Comparison of ENCODE assay signal across 14 cellular contexts in the genomic region with DNA sequence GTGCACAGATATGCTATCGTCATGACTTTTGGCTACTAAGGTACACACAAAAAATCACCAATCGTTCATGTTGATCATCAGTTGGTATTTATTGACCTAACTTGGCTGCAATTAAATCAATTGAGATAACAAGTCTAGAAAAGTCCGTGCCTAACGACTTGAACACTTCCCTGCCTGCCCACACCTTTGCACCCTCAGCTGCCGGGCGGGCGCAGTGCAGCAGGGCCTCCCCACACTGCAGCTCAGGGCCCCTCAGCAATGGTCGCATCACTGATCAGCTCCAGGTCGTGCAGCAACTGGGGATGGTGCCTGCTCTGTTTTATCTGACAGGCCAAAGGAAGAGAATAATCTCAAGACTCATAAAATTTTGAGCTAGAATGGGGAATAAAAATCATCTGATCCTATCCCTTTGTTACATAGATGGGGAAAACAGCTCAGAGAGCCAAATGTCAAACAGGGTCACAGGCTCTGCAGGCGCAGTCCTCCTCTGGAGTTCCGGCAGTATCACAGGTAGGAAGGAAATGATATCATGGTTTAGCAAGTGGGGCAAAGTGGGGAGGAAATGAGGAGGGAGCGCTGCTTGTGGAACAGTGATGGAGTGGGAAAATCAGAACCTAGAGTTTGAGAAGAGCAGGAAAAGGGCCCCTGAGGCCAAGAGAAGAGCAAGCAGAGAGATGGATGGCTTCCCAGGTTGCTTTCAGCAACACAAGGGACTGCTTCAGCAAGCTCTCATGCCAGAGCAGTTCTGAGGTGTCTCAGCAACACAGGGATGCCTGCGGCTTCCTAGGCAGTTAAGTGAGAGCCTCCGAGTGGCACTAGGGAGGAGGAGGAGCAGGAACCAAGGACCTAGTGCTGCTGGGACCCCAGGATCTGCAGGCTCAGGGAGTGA. TPM values are rescaled to one million over a fixed set of nuclear protein-coding genes. Genes with fewer than 3 reads are reported as not detected.
DNase-seq lines count a peak whose midpoint lies in the region; ATAC-seq lines count a peak whose summit lies in the region.
"Had no signal": no experiment of that assay in that cellular context is flagged by ENCODE, and none has a peak within 500 bp of the region (broad histone marks: within the 10 kb centered on the region; RNA-seq: fewer than 3 reads in every experiment).

No MANE protein-coding gene starts in this region.

- H3K36me3 Mint-ChIP-seq in activated naive CD8-positive, alpha-beta T cell treated with anti-CD3 and anti-CD28 coated beads, Interleukin-2, amount 10 ng/mL, durations not matched to agents 7 days and 5 days = peaks cover 12% of the 10 kb centered on the region
- peaks cover 58% of the 10 kb centered on the region for H3K36me3 Mint-ChIP-seq in activated naive CD8-positive, alpha-beta T cell treated with anti-CD3 and anti-CD28 coated beads, Interleukin-2, amount 50 U/mL, for 24 hours (ENCODE audit: low read depth)
- H3K36me3 Mint-ChIP-seq in activated CD4-positive, alpha-beta memory T cell treated with anti-CD3 and anti-CD28 coated beads for 36 hours = peaks cover 36% of the 10 kb centered on the region

- H3K4me1 Mint-ChIP-seq in activated naive CD8-positive, alpha-beta T cell treated with anti-CD3 and anti-CD28 coated beads, Interleukin-2, amount 10 ng/mL, durations not matched to agents 7 days and 5 days = peaks cover 23% of the 10 kb centered on the region
- peaks cover 30% of the 10 kb centered on the region for H3K4me1 Mint-ChIP-seq in activated naive CD8-positive, alpha-beta T cell treated with anti-CD3 and anti-CD28 coated beads, Interleukin-2, amount 50 U/mL, for 24 hours
- H3K4me1 Mint-ChIP-seq in activated CD4-positive, alpha-beta memory T cell treated with anti-CD3 and anti-CD28 coated beads for 36 hours (ENCODE audit: low read depth) = peaks cover 24% of the 10 kb centered on the region

- no peaks in the 10 kb centered on the region for H3K9me3 Mint-ChIP-seq in activated naive CD8-positive, alpha-beta T cell treated with anti-CD3 and anti-CD28 coated beads, Interleukin-2, amount 10 ng/mL, durations not matched to agents 7 days and 5 days
- H3K9me3 Mint-ChIP-seq in activated naive CD8-positive, alpha-beta T cell treated with anti-CD3 and anti-CD28 coated beads, Interleukin-2, amount 50 U/mL, for 24 hours = no peaks in the 10 kb centered on the region
- no peaks in the 10 kb centered on the region for H3K9me3 Mint-ChIP-seq in activated CD4-positive, alpha-beta memory T cell treated with anti-CD3 and anti-CD28 coated beads for 36 hours
- H3K9me3 Mint-ChIP-seq: natural killer cell treated with Interleukin-12 subunit alpha and Interleukin-12 subunit beta and Interleukin-15 and Interleukin-18, amount 100 ng/mL, for 72 hours had no signal

- ATAC-seq in activated naive CD8-positive, alpha-beta T cell treated with anti-CD3 and anti-CD28 coated beads, Interleukin-2, amount 10 ng/mL, durations not matched to agents 7 days and 5 days (ENCODE audit: low read depth) = no peak
- ATAC-seq in activated naive CD8-positive, alpha-beta T cell treated with anti-CD3 and anti-CD28 coated beads, Interleukin-2, amount 50 U/mL, for 24 hours = no peak
- ATAC-seq in HG03442 (IDR thresholded peaks at IDR 0.05; ENCODE audit: unreplicated experiment) = no peak
- ATAC-seq: gastrocnemius medialis; natural killer cell treated with Interleukin-12 subunit alpha and Interleukin-12 subunit beta and Interleukin-15 and Interleukin-18, amount 100 ng/mL, for 72 hours had no signal

- POLR2A ChIA-PET in activated naive CD8-positive, alpha-beta T cell treated with anti-CD3 and anti-CD28 coated beads, Interleukin-2, amount 10 ng/mL, durations not matched to agents 7 days and 5 days (lab: Charles Lee) = no interaction called here
- POLR2A ChIA-PET in activated CD4-positive, alpha-beta memory T cell treated with anti-CD3 and anti-CD28 coated beads for 36 hours (lab: Charles Lee) = no interaction called here

- H3K4me3 Mint-ChIP-seq in activated naive CD8-positive, alpha-beta T cell treated with anti-CD3 and anti-CD28 coated beads, Interleukin-2, amount 10 ng/mL, durations not matched to agents 7 days and 5 days = no peak overlapping the region
- no peak overlapping the region for H3K4me3 Mint-ChIP-seq in activated naive CD8-positive, alpha-beta T cell treated with anti-CD3 and anti-CD28 coated beads, Interleukin-2, amount 50 U/mL, for 24 hours
- no peak overlapping the region for H3K4me3 Mint-ChIP-seq in activated CD4-positive, alpha-beta memory T cell treated with anti-CD3 and anti-CD28 coated beads for 36 hours
- H3K4me3 Mint-ChIP-seq: natural killer cell treated with Interleukin-12 subunit alpha and Interleukin-12 subunit beta and Interleukin-15 and Interleukin-18, amount 100 ng/mL, for 72 hours had no signal

- intact Hi-C loops in activated CD4-positive, alpha-beta memory T cell treated with anti-CD3 and anti-CD28 coated beads for 36 hours (cut with micrococcal nuclease) = no loop called here

- no peaks in the 10 kb centered on the region for H3K27me3 Mint-ChIP-seq in activated naive CD8-positive, alpha-beta T cell treated with anti-CD3 and anti-CD28 coated beads, Interleukin-2, amount 10 ng/mL, durations not matched to agents 7 days and 5 days
- H3K27me3 Mint-ChIP-seq in activated naive CD8-positive, alpha-beta T cell treated with anti-CD3 and anti-CD28 coated beads, Interleukin-2, amount 50 U/mL, for 24 hours = no peaks in the 10 kb centered on the region
- H3K27me3 Mint-ChIP-seq in activated CD4-positive, alpha-beta memory T cell treated with anti-CD3 and anti-CD28 coated beads for 36 hours = no peaks in the 10 kb centered on the region
- H3K27me3 Mint-ChIP-seq: natural killer cell treated with Interleukin-12 subunit alpha and Interleukin-12 subunit beta and Interleukin-15 and Interleukin-18, amount 100 ng/mL, for 72 hours had no signal

- DNase-seq in activated naive CD8-positive, alpha-beta T cell treated with anti-CD3 and anti-CD28 coated beads, Interleukin-2, amount 10 ng/mL, durations not matched to agents 7 days and 5 days = no peak
- no peak for DNase-seq in activated naive CD8-positive, alpha-beta T cell treated with anti-CD3 and anti-CD28 coated beads, Interleukin-2, amount 50 U/mL, for 24 hours
- DNase-seq in activated CD4-positive, alpha-beta memory T cell treated with anti-CD3 and anti-CD28 coated beads for 36 hours = no peak
- DNase-seq in medulla oblongata (ENCODE audit: extremely low spot score) (peak; percentile 40), GDM1 (lab: John Stamatoyannopoulos, UW) (no peak), activated T-cell treated with anti-CD3 and anti-CD28 coated beads for 4 hours (no peak), NCI-H2171 (lab: John Stamatoyannopoulos, UW) (no peak)
- DNase-seq: activated T-cell treated with anti-CD3 and anti-CD28 coated beads, Interleukin-2, amount 50 U/mL, for 48 hours; gastrocnemius medialis; NCI-H1436; NCI-H226; T-helper 9 cell had no signal

- CTCF ChIA-PET in activated CD4-positive, alpha-beta memory T cell treated with anti-CD3 and anti-CD28 coated beads for 36 hours (lab: Charles Lee) = interaction anchor here (1.2 kb wide), 1 partner anchor 30 kb away, joined by 4 read pairs; no protein-coding TSS in a partner anchor

- H3K27ac Mint-ChIP-seq in activated naive CD8-positive, alpha-beta T cell treated with anti-CD3 and anti-CD28 coated beads, Interleukin-2, amount 10 ng/mL, durations not matched to agents 7 days and 5 days = peak overlapping the region; percentile 31
- no peak overlapping the region for H3K27ac Mint-ChIP-seq in activated naive CD8-positive, alpha-beta T cell treated with anti-CD3 and anti-CD28 coated beads, Interleukin-2, amount 50 U/mL, for 24 hours
- H3K27ac Mint-ChIP-seq in activated CD4-positive, alpha-beta memory T cell treated with anti-CD3 and anti-CD28 coated beads for 36 hours = peak overlapping the region; percentile 19
- H3K27ac Mint-ChIP-seq: natural killer cell treated with Interleukin-12 subunit alpha and Interleukin-12 subunit beta and Interleukin-15 and Interleukin-18, amount 100 ng/mL, for 72 hours had no signal

RNA-seq across cellular contexts. Expression of a gene that starts 57.5 kb away (rescaled TPM):
- total RNA-seq in activated naive CD8-positive, alpha-beta T cell treated with anti-CD3 and anti-CD28 coated beads, Interleukin-2, amount 10 ng/mL, durations not matched to agents 7 days and 5 days = 10 to 100 TPM; 62.8 to 68.2 TPM
- 100 to 1,000 TPM; 106 to 114 TPM for total RNA-seq in activated CD4-positive, alpha-beta memory T cell treated with anti-CD3 and anti-CD28 coated beads for 36 hours
